Comparison of ENCODE assay signal across 8 cellular contexts in the genomic region with DNA sequence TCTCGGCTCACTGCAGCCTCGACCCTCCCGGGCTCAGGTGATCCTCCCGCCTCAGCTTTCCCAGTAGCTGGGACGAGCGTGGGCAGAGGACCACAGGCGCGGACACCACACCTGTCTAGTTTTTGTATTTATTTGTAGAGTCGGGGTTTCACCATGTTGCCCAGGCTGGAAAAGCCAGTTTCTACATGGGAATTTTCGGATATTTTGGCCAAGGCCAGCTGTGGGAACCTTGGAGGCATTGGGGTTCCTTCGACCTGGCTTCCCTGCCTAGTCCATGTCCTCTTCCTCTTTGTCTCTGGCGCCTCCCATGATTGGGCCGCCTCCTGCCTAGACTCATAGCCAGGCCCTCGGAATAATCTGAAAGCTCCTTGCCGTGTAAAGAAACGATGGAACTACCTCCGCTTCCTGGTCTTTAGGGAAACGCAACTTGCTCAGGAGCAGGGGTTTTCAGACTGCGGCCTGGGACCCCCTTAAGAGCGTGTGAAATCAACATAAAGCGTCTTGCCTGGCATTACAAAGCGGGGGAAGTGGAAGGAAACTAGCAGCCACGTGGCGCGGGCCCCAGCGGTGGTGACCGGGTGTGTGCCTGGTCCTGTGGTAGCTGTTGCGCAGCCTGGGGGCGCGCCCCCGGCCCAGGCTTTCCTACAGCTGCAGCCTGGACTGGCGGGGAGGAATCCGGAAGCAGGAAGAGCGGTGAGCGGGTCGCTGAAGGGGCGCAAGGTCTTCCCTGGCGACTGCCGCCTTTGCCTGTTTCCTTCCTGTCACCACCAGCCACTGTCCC. TPM values are rescaled to one million over a fixed set of nuclear protein-coding genes. Genes with fewer than 3 reads are reported as not detected.
DNase-seq lines count a peak whose midpoint lies in the region; TF ChIP-seq lines count a peak whose summit lies in the region.

No MANE protein-coding gene starts in this region.

- H3K36me3 ChIP-seq in HUES6 (ENCODE audit: control insufficient read depth, insufficient read depth, low read length) (peaks cover 29% of the 10 kb centered on the region), mesodermal cell (ENCODE audit: control insufficient read depth, insufficient read depth, low read length) (peaks cover 30% of the 10 kb centered on the region)

- no peak for TF ChIP-seq CTCF in AG10803 (conservative IDR thresholded peaks at IDR 0.05; ENCODE audit: low read length)

- WGBS in mesodermal cell (ENCODE audit: insufficient coverage in 2 of 2), 2 experiments: 83 to 84% methylated on average over 21 to 35 of the region's 39 CpGs

- CTCF ChIA-PET in activated CD4-positive, alpha-beta memory T cell treated with anti-CD3 and anti-CD28 coated beads, Interleukin-2, amount 10 ng/mL, durations not matched to agents 7 days and 5 days (lab: Charles Lee): interaction anchor here (0.6 to 1.5 kb wide), 10 partner anchors 8 to 1713 kb away, joined by 3 to 4 read pairs (median 3); a partner anchor contains a TSS

- DNase-seq in AG10803 (ENCODE audit: low read depth): peak; percentile 29
- peak; percentile 55 for DNase-seq in activated CD4-positive, alpha-beta memory T cell treated with anti-CD3 and anti-CD28 coated beads, Interleukin-2, amount 10 ng/mL, durations not matched to agents 7 days and 5 days
- DNase-seq in effector CD8-positive, alpha-beta T cell (lab: John Stamatoyannopoulos, UW): peak; percentile 25
- DNase-seq in stimulated activated CD8-positive, alpha-beta memory T cell treated with anti-CD3 and anti-CD28 coated beads, Interleukin-4, amount 100 ng/mL, for 24 hours (ENCODE audit: low read depth): peak; percentile 51
- no peak for DNase-seq in cerebellar cortex (ENCODE audit: low spot score)
- DNase-seq in NCI-H82 treated with DMSO at 0.1 percent for 48 hours (lab: John Stamatoyannopoulos, UW; ENCODE audit: unreplicated experiment): no peak

- H3K4me1 ChIP-seq in HUES6 (ENCODE audit: control insufficient read depth, insufficient read depth, low read length) (peaks cover 24% of the 10 kb centered on the region), mesodermal cell (ENCODE audit: control insufficient read depth, insufficient read depth, low read length, poor library complexity, severe bottlenecking) (peaks cover 28% of the 10 kb centered on the region)

- H3K36me3 Mint-ChIP-seq in activated CD4-positive, alpha-beta memory T cell treated with anti-CD3 and anti-CD28 coated beads, Interleukin-2, amount 10 ng/mL, durations not matched to agents 7 days and 5 days (ENCODE audit: low read depth): peaks cover 31% of the 10 kb centered on the region

- POLR2A ChIA-PET in activated CD4-positive, alpha-beta memory T cell treated with anti-CD3 and anti-CD28 coated beads, Interleukin-2, amount 10 ng/mL, durations not matched to agents 7 days and 5 days (lab: Charles Lee): interaction anchor here (0.6 to 2.1 kb wide), 9 partner anchors 9 to 381 kb away, joined by 3 to 16 read pairs (median 4); a partner anchor contains a TSS

- no peaks in the 10 kb centered on the region for H3K9me3 Mint-ChIP-seq in activated CD4-positive, alpha-beta memory T cell treated with anti-CD3 and anti-CD28 coated beads, Interleukin-2, amount 10 ng/mL, durations not matched to agents 7 days and 5 days

- peak overlapping the region; percentile 77 for H3K27ac Mint-ChIP-seq in activated CD4-positive, alpha-beta memory T cell treated with anti-CD3 and anti-CD28 coated beads, Interleukin-2, amount 10 ng/mL, durations not matched to agents 7 days and 5 days

- H3K4me1 Mint-ChIP-seq in activated CD4-positive, alpha-beta memory T cell treated with anti-CD3 and anti-CD28 coated beads, Interleukin-2, amount 10 ng/mL, durations not matched to agents 7 days and 5 days: peaks cover 46% of the 10 kb centered on the region

- H3K27ac ChIP-seq in HUES6 (ENCODE audit: low read depth, low read length) (peak overlapping the region; percentile 97; the same call in 1 of the 2 replicates), mesodermal cell (ENCODE audit: low read depth, low read length, severe bottlenecking) (peak overlapping the region; percentile 99)

- no peaks in the 10 kb centered on the region for H3K27me3 ChIP-seq in HUES6 (ENCODE audit: control insufficient read depth, insufficient read depth, low read length)

- peak overlapping the region; percentile 85 for H3K4me3 Mint-ChIP-seq in activated CD4-positive, alpha-beta memory T cell treated with anti-CD3 and anti-CD28 coated beads, Interleukin-2, amount 10 ng/mL, durations not matched to agents 7 days and 5 days

- H3K4me3 ChIP-seq in AG10803 (ENCODE audit: low read length): peak overlapping the region; percentile 67
- peak overlapping the region; percentile 68 for H3K4me3 ChIP-seq in HUES6 (ENCODE audit: low read depth, low read length)
- peak overlapping the region; percentile 74 for H3K4me3 ChIP-seq in mesodermal cell (ENCODE audit: extremely low read depth, insufficient read depth, low read length, poor library complexity, severe bottlenecking)

- H3K9me3 ChIP-seq in HUES6 (ENCODE audit: control insufficient read depth, insufficient read depth, low read depth, low read length) (no peaks in the 10 kb centered on the region), mesodermal cell (ENCODE audit: control insufficient read depth, low read length) (no peaks in the 10 kb centered on the region)

- no peaks in the 10 kb centered on the region for H3K27me3 Mint-ChIP-seq in activated CD4-positive, alpha-beta memory T cell treated with anti-CD3 and anti-CD28 coated beads, Interleukin-2, amount 10 ng/mL, durations not matched to agents 7 days and 5 days

- peak overlapping the region; percentile 89 for H3K9ac ChIP-seq in HUES6 (ENCODE audit: low read length)

RNA-seq across cellular contexts. Expression of a gene that starts 1.4 kb away (rescaled TPM):
- 100 to 1,000 TPM; 466 to 472 TPM for total RNA-seq in activated CD4-positive, alpha-beta memory T cell treated with anti-CD3 and anti-CD28 coated beads, Interleukin-2, amount 10 ng/mL, durations not matched to agents 7 days and 5 days
- 746 TPM for polyA plus RNA-seq in mesodermal cell (2013, experiment 1 of 2)
- polyA plus RNA-seq in mesodermal cell (2013, experiment 2 of 2): 725 TPM

RNA-seq across cellular contexts. Expression of a gene that starts 51.5 kb away (rescaled TPM):
- 10 to 100 TPM; 28.3 to 31.9 TPM for total RNA-seq in activated CD4-positive, alpha-beta memory T cell treated with anti-CD3 and anti-CD28 coated beads, Interleukin-2, amount 10 ng/mL, durations not matched to agents 7 days and 5 days
- 16.5 TPM for polyA plus RNA-seq in mesodermal cell (2013, experiment 1 of 2)
- polyA plus RNA-seq in mesodermal cell (2013, experiment 2 of 2): 16.0 TPM

Comparison
In these comparisons a context has a peak if more than half of its experiments do, and no peak if none do; other contexts are left out.
1. DNase-seq: peak in AG10803 (single experiment), activated CD4-positive, alpha-beta memory T cell treated with anti-CD3 and anti-CD28 coated beads, Interleukin-2, amount 10 ng/mL, durations not matched to agents 7 days and 5 days (single experiment), effector CD8-positive, alpha-beta T cell (single experiment) and stimulated activated CD8-positive, alpha-beta memory T cell treated with anti-CD3 and anti-CD28 coated beads, Interleukin-4, amount 100 ng/mL, for 24 hours (single experiment); none in cerebellar cortex (single experiment) and NCI-H82 treated with DMSO at 0.1 percent for 48 hours (single experiment).
2. Peak in every context shown above with its lines, with median percentiles within 50 percentile points of each other: H3K4me3 ChIP-seq.